In genomic region chr2:112664689-112665088, GRCh38 we compare ENCODE assay signal across 22 cellular contexts. TPM values are rescaled to one million over a fixed set of nuclear protein-coding genes. Genes with fewer than 3 reads are reported as not detected.
A peak's percentile ranks its signal among the peaks of the same experiment; 100 is the strongest.
DNase-seq lines count a peak whose midpoint lies in the region; ATAC-seq and TF ChIP-seq lines count a peak whose summit lies in the region.
"Had no signal": no experiment of that assay in that cellular context is flagged by ENCODE, and none has a peak within 500 bp of the region (broad histone marks: within the 10 kb centered on the region; RNA-seq: fewer than 3 reads in every experiment).

No MANE protein-coding gene starts in this region.

- no peak overlapping the region for H3K4me3 Mint-ChIP-seq in CD8-positive, alpha-beta memory T cell

- H3K9me2 ChIP-seq in PC-9 (ENCODE audit: insufficient read depth) = no peaks in the 10 kb centered on the region

- H3K9me3 Mint-ChIP-seq in CD8-positive, alpha-beta memory T cell = no peaks in the 10 kb centered on the region

- no peak for ATAC-seq in GM18511 (IDR thresholded peaks at IDR 0.05; ENCODE audit: unreplicated experiment)
- ATAC-seq: left lung had no signal

- peaks cover 31 to 52% (median 44%) of the 10 kb centered on the region in 3 donors for H3K4me1 Mint-ChIP-seq in CD8-positive, alpha-beta memory T cell

- no peak overlapping the region for H3K4me2 ChIP-seq in PC-9

- H3K36me3 ChIP-seq in ACC112 (ENCODE audit: insufficient read depth, low read length) = peaks cover 35% of the 10 kb centered on the region
- H3K36me3 ChIP-seq in CD8-positive, alpha-beta memory T cell (ENCODE audit: insufficient read depth, low read length) = peaks cover 28% of the 10 kb centered on the region
- H3K36me3 ChIP-seq in PC-9 (ENCODE audit: low read depth) = peaks cover 48% of the 10 kb centered on the region

- TF ChIP-seq CTCF in PC-9 (conservative IDR thresholded peaks at IDR 0.05) = no peak

- H3K27ac Mint-ChIP-seq in CD8-positive, alpha-beta memory T cell = peak overlapping the region in 7 of 8 donors; percentile 10 to 81 (median 43)

- no TSS peak for BruUV-seq in PC-9 (replicated peaks; lab: Mats Ljungman, UMichigan)

- H3K79me2 ChIP-seq in ACC112 (ENCODE audit: control insufficient read depth, insufficient read depth, low read length, unreplicated experiment) = peaks cover 4% of the 10 kb centered on the region
- H3K79me2 ChIP-seq in PC-9 (ENCODE audit: low read depth) = peaks cover 29% of the 10 kb centered on the region; the same call in 1 of the 2 replicates

- H4K20me1 ChIP-seq in PC-9 (ENCODE audit: insufficient read depth) = peaks cover 32% of the 10 kb centered on the region

- H3K27me3 Mint-ChIP-seq in CD8-positive, alpha-beta memory T cell = peaks cover 0 to 4% of the 10 kb centered on the region in 2 donors

- H3K9me3 ChIP-seq in CD8-positive, alpha-beta memory T cell (ENCODE audit: low read length) = no peaks in the 10 kb centered on the region
- H3K9me3 ChIP-seq in PC-9 (ENCODE audit: insufficient read depth, low read depth) = no peaks in the 10 kb centered on the region
- H3K9me3 ChIP-seq: left lung, neutrophil, thoracic aorta had no signal

- POLR2A ChIA-PET in CD8-positive, alpha-beta memory T cell (lab: Charles Lee) = no interaction called here
- POLR2A ChIA-PET in PC-9 (lab: Charles Lee; ENCODE audit: unreplicated experiment) = no interaction called here

- no peak overlapping the region for H2AFZ ChIP-seq in ACC112 (ENCODE audit: low read length, unreplicated experiment)
- H2AFZ ChIP-seq in PC-9 = no peak overlapping the region

- peaks cover 15% of the 10 kb centered on the region for H3K4me1 ChIP-seq in ACC112 (ENCODE audit: control insufficient read depth, insufficient read depth, low read length, unreplicated experiment)
- H3K4me1 ChIP-seq in CD8-positive, alpha-beta memory T cell (ENCODE audit: insufficient read depth, low read length) = peaks cover 15% of the 10 kb centered on the region
- H3K4me1 ChIP-seq in PC-9 (replicated peaks; ENCODE audit: insufficient read depth) = peaks cover 69% of the 10 kb centered on the region

- H3K27ac ChIP-seq in ACC112 (ENCODE audit: low read depth, low read length) (peak overlapping the region; percentile 0; the same call in 1 of the 2 replicates), PC-9 (peak overlapping the region; percentile 49)
- no peak overlapping the region for H3K27ac ChIP-seq in CD8-positive, alpha-beta memory T cell (ENCODE audit: low read depth, low read length)
- H3K27ac ChIP-seq: cardiac muscle cell, left lung, neutrophil, thoracic aorta had no signal

- intact Hi-C loops in PC-9 (cut with micrococcal nuclease; ENCODE audit: unreplicated experiment) = loop anchor here (5.0 kb wide), 1 partner anchor 63 kb away; no protein-coding TSS in a partner anchor

- H3K36me3 Mint-ChIP-seq in CD8-positive, alpha-beta memory T cell = peaks cover 15 to 59% (median 31%) of the 10 kb centered on the region in 3 donors

- no peak overlapping the region for H3K4me3 ChIP-seq in ACC112 (ENCODE audit: low read depth, low read length)
- no peak overlapping the region for H3K4me3 ChIP-seq in CD8-positive, alpha-beta memory T cell (ENCODE audit: low read length)
- no peak overlapping the region for H3K4me3 ChIP-seq in PC-9
- H3K4me3 ChIP-seq: cardiac muscle cell, left lung, thoracic aorta had no signal

- TF ChIP-seq POLR2A in erythroblast (IDR thresholded peaks at IDR 0.05; ENCODE audit: low read length) = no peak

- H3K27me3 ChIP-seq in ACC112 (ENCODE audit: insufficient read depth, low read length) (no peaks in the 10 kb centered on the region), PC-9 (ENCODE audit: insufficient read depth, low read depth) (no peaks in the 10 kb centered on the region)
- no peaks in the 10 kb centered on the region for H3K27me3 ChIP-seq in CD8-positive, alpha-beta memory T cell (ENCODE audit: insufficient read depth, low read length, poor library complexity, severe bottlenecking)
- H3K27me3 ChIP-seq: cardiac muscle cell, left lung, neutrophil had no signal

- CTCF ChIA-PET in CD8-positive, alpha-beta memory T cell (lab: Charles Lee) = interaction anchor here (1.4 to 1.7 kb wide), 2 partner anchors 26 to 37 kb away, joined by 3 to 6 read pairs; no protein-coding TSS in a partner anchor
- CTCF ChIA-PET in PC-9 (lab: Charles Lee) = no interaction called here

- no peak for DNase-seq in CD8-positive, alpha-beta memory T cell
- DNase-seq in PC-9 = no peak
- DNase-seq in erythroblast (lab: John Stamatoyannopoulos, UW) = peak; percentile 34 to 45
- DNase-seq in superior temporal gyrus (ENCODE audit: extremely low spot score) = no peak
- DNase-seq in NCI-H128 (lab: John Stamatoyannopoulos, UW; ENCODE audit: unreplicated experiment) = no peak
- DNase-seq: activated CD4-positive, CD25-positive, alpha-beta regulatory T cell; amygdala; glutamatergic neuron; H7; left lung; NCI-H1417 treated with DMSO at 0.1 percent for 48 hours; NCI-H2171; NCI-H526 treated with DMSO at 0.1 percent for 48 hours; SHP77; stimulated activated CD4-positive, alpha-beta T cell treated with anti-CD3 and anti-CD28 coated beads, Interleukin-12 subunit alpha, Interleukin-12 subunit beta, amount 100 ng/mL, for 4 hours had no signal

- H3F3A ChIP-seq in PC-9 (ENCODE audit: insufficient read depth, low read depth) = peaks cover 94% of the 10 kb centered on the region

RNA-seq across cellular contexts. Expression of gene SLC20A1, which starts 18.9 kb away (rescaled TPM):
- total RNA-seq in CD8-positive, alpha-beta memory T cell = 100 to 1,000 TPM; 102 to 105 TPM
- 68.0 TPM for polyA plus RNA-seq in CD8-positive, alpha-beta memory T cell
- total RNA-seq in PC-9 (2021) = 99.9 and 106 TPM in 2 replicates

RNA-seq across cellular contexts. Expression of gene NT5DC4, which starts 56.1 kb away (rescaled TPM):
- total RNA-seq in CD8-positive, alpha-beta memory T cell = not detected
- polyA plus RNA-seq in CD8-positive, alpha-beta memory T cell = not detected
- 6.1 and 6.5 TPM in 2 replicates for total RNA-seq in PC-9 (2021)
- total RNA-seq: cardiac muscle cell, H7, mononuclear cell, renal cortical epithelial cell, thoracic aorta had no signal
- polyA plus RNA-seq: cardiac muscle cell had no signal

Comparison
In these comparisons a context has a peak if more than half of its experiments do, and no peak if none do; other contexts are left out.
1. DNase-seq: peak in erythroblast (2 of 2); none in CD8-positive, alpha-beta memory T cell (0 of 5), PC-9 (0 of 2), superior temporal gyrus (single experiment) and NCI-H128 (single experiment).